ENCODE assay signal across 1 cellular context in genomic region chr18:51405683-51406477, GRCh38.
TF ChIP-seq lines count a peak whose summit lies in the region.

No MANE protein-coding gene starts in this region.

TF ChIP-seq in GM23338, 12 proteins besides CTCF, POLR2A, EP300 and RAD21:
- TF ChIP-seq ZNF462 (CRISPR knock-in tag; IDR thresholded peaks at IDR 0.05) (no peak), CREB1 (CRISPR knock-in tag; IDR thresholded peaks at IDR 0.05; ENCODE audit: low read depth) (no peak), JUNB (IDR thresholded peaks at IDR 0.05; ENCODE audit: unreplicated experiment) (no peak), ZNF331 (CRISPR knock-in tag; IDR thresholded peaks at IDR 0.05; ENCODE audit: low read depth) (no peak), NANOG (IDR thresholded peaks at IDR 0.05; ENCODE audit: borderline replicate concordance) (no peak)
